ENCODE assay signal across 31 cellular contexts in the genomic region with DNA sequence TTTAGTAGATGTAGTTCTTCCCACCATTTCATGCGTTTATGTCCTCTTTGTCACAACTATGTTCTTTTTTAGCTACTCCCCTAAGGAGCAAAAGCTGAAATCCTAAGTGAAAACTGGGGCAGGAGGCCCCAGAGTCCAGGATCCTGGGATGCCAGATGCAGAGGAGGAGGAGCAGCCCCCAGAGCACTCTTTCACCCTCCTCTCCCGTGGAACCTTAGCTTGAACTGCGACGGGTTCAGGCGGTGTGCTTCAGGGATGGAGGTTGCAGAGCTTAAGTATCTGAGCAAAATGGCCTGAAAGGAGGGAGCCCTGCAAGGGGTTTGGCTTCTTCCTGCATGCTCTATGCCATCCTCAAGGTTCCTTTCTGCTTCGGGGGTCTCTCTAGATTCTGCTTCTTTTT. TPM values are rescaled to one million over a fixed set of nuclear protein-coding genes. Genes with fewer than 3 reads are reported as not detected.
DNase-seq lines count a peak whose midpoint lies in the region; ATAC-seq, FAIRE-seq and TF ChIP-seq lines count a peak whose summit lies in the region.
"Had no signal": no experiment of that assay in that cellular context is flagged by ENCODE, and none has a peak within 500 bp of the region (broad histone marks: within the 10 kb centered on the region; RNA-seq: fewer than 3 reads in every experiment).

No MANE protein-coding gene starts in this region.

- DNase-seq in CD8-positive, alpha-beta memory T cell: no peak
- DNase-seq in NCI-H2171 treated with DMSO at 0.1 percent for 48 hours (lab: John Stamatoyannopoulos, UW) (peak; percentile 63), ecto neural progenitor cell (ENCODE audit: low spot score) (peak; percentile 32), osteocyte (ENCODE audit: extremely low spot score, unreplicated experiment) (peak; percentile 40), GM12891 (ENCODE audit: insufficient read length, low spot score) (no peak), left lung (no peak), COLO668 (lab: John Stamatoyannopoulos, UW; ENCODE audit: unreplicated experiment) (no peak)
- DNase-seq: activated CD4-positive, alpha-beta T cell treated with anti-CD3 and anti-CD28 coated beads, Interleukin-2, amount 50 U/mL, for 4 hours; activated effector memory CD4-positive, alpha-beta T cell treated with anti-CD3 and anti-CD28 coated beads, Interleukin-2, amount 50 U/mL, for 16 hours; activated naive CD8-positive, alpha-beta T cell treated with anti-CD3 and anti-CD28 coated beads, Interleukin-2, amount 50 U/mL, for 24 hours; C1 segment of cervical spinal cord; cerebellar nuclear complex; natural killer cell; NCI-H1092; NCI-H1694 treated with DMSO at 0.1 percent for 48 hours; NCI-H526; right lobe of liver; SJCRH30; stimulated activated CD4-positive, alpha-beta T cell treated with anti-CD3 and anti-CD28 coated beads, Interleukin-4, amount 100 ng/mL, for 1 hour; stimulated activated naive CD4-positive, alpha-beta T cell; T-helper 1 cell had no signal

- no peaks in the 10 kb centered on the region for H3K36me3 ChIP-seq in CD8-positive, alpha-beta memory T cell (ENCODE audit: insufficient read depth, low read length)
- H3K36me3 ChIP-seq in left lung: peaks cover 0 to 19% of the 10 kb centered on the region in 2 donors

- H3K4me3 Mint-ChIP-seq in CD8-positive, alpha-beta memory T cell: no peak overlapping the region
- no peak overlapping the region for H3K4me3 Mint-ChIP-seq in osteocyte (ENCODE audit: unreplicated experiment)
- H3K4me3 Mint-ChIP-seq: activated naive CD8-positive, alpha-beta T cell treated with anti-CD3 and anti-CD28 coated beads, Interleukin-2, amount 50 U/mL, for 24 hours; natural killer cell had no signal

- TF ChIP-seq POLR2A in GM12891 (IDR thresholded peaks at IDR 0.05; ENCODE audit: low read depth, low read length): no peak

- FAIRE-seq in GM12891 (lab: Jason Lieb, UNC): no peak
- FAIRE-seq: H1, islet of Langerhans had no signal

- CTCF ChIA-PET in CD8-positive, alpha-beta memory T cell (lab: Charles Lee): interaction anchor here (4.0 kb wide), 1 partner anchor 13 kb away, joined by 11 read pairs; no protein-coding TSS in a partner anchor

- TF ChIP-seq CTCF in osteocyte (IDR thresholded peaks at IDR 0.05) (no peak), left lung (IDR thresholded peaks at IDR 0.05) (no peak)

- POLR2A ChIA-PET in CD8-positive, alpha-beta memory T cell (lab: Charles Lee): no interaction called here

- peaks cover 0 to 6% (median 0%) of the 10 kb centered on the region in 3 donors for H3K4me1 Mint-ChIP-seq in CD8-positive, alpha-beta memory T cell
- peaks cover 9% of the 10 kb centered on the region for H3K4me1 Mint-ChIP-seq in osteocyte (ENCODE audit: unreplicated experiment)
- H3K4me1 Mint-ChIP-seq: activated naive CD8-positive, alpha-beta T cell treated with anti-CD3 and anti-CD28 coated beads, Interleukin-2, amount 50 U/mL, for 24 hours had no signal

- H3K4me3 ChIP-seq in CD8-positive, alpha-beta memory T cell (ENCODE audit: low read length): no peak overlapping the region
- H3K4me3 ChIP-seq in left lung: no peak overlapping the region
- H3K4me3 ChIP-seq: right lobe of liver, SJCRH30, suprapubic skin had no signal

- no peaks in the 10 kb centered on the region for H3K4me1 ChIP-seq in CD8-positive, alpha-beta memory T cell (ENCODE audit: insufficient read depth, low read length)
- no peaks in the 10 kb centered on the region for H3K4me1 ChIP-seq in left lung
- H3K4me1 ChIP-seq: parathyroid adenoma, right lobe of liver, suprapubic skin had no signal

- H3K27ac ChIP-seq in CD8-positive, alpha-beta memory T cell (ENCODE audit: low read depth, low read length): no peak overlapping the region
- H3K27ac ChIP-seq in left lung: no peak overlapping the region
- H3K27ac ChIP-seq: epithelial cell of prostate, parathyroid adenoma, right lobe of liver, SJCRH30, suprapubic skin had no signal

- H3K9me3 ChIP-seq in CD8-positive, alpha-beta memory T cell (ENCODE audit: low read length): no peaks in the 10 kb centered on the region
- H3K9me3 ChIP-seq in left lung: no peaks in the 10 kb centered on the region
- H3K9me3 ChIP-seq: right lobe of liver, SJCRH30, suprapubic skin had no signal

- peaks cover 0 to 17% (median 4%) of the 10 kb centered on the region in 3 donors for H3K36me3 Mint-ChIP-seq in CD8-positive, alpha-beta memory T cell
- H3K36me3 Mint-ChIP-seq in osteocyte (ENCODE audit: unreplicated experiment): peaks cover 10% of the 10 kb centered on the region
- H3K36me3 Mint-ChIP-seq: natural killer cell had no signal

- no peaks in the 10 kb centered on the region for H3K9me3 Mint-ChIP-seq in CD8-positive, alpha-beta memory T cell
- no peaks in the 10 kb centered on the region for H3K9me3 Mint-ChIP-seq in osteocyte (ENCODE audit: unreplicated experiment)
- H3K9me3 Mint-ChIP-seq: activated naive CD8-positive, alpha-beta T cell treated with anti-CD3 and anti-CD28 coated beads, Interleukin-2, amount 50 U/mL, for 24 hours; natural killer cell had no signal

- intact Hi-C loops in left lung (cut with DNase I): no loop called here

- H3K27me3 ChIP-seq in CD8-positive, alpha-beta memory T cell (ENCODE audit: insufficient read depth, low read length, poor library complexity, severe bottlenecking): no peaks in the 10 kb centered on the region
- no peaks in the 10 kb centered on the region for H3K27me3 ChIP-seq in left lung
- H3K27me3 ChIP-seq: right lobe of liver, SJCRH30, suprapubic skin had no signal

- H3K27ac Mint-ChIP-seq in CD8-positive, alpha-beta memory T cell: peak overlapping the region in 6 of 8 donors; percentile 17 to 83 (median 48)
- no peak overlapping the region for H3K27ac Mint-ChIP-seq in osteocyte (ENCODE audit: unreplicated experiment)
- H3K27ac Mint-ChIP-seq: natural killer cell had no signal

- peaks cover 0 to 3% of the 10 kb centered on the region in 2 donors for H3K27me3 Mint-ChIP-seq in CD8-positive, alpha-beta memory T cell
- H3K27me3 Mint-ChIP-seq in osteocyte (ENCODE audit: unreplicated experiment): peaks cover 9% of the 10 kb centered on the region
- H3K27me3 Mint-ChIP-seq: activated naive CD8-positive, alpha-beta T cell treated with anti-CD3 and anti-CD28 coated beads, Interleukin-2, amount 50 U/mL, for 24 hours had no signal

- ATAC-seq in left lung: no peak
- ATAC-seq: activated naive CD8-positive, alpha-beta T cell treated with anti-CD3 and anti-CD28 coated beads, Interleukin-2, amount 50 U/mL, for 24 hours; natural killer cell; right lobe of liver had no signal

TF ChIP-seq in GM12891, 5 proteins besides CTCF, POLR2A, EP300 and RAD21:
- TF ChIP-seq SPI1 (IDR thresholded peaks at IDR 0.05; ENCODE audit: low read depth, low read length): no peak
- TF ChIP-seq PAX5 (IDR thresholded peaks at IDR 0.05; ENCODE audit: insufficient read depth, low read length, severe bottlenecking): no peak
- no peak for TF ChIP-seq POU2F2 (IDR thresholded peaks at IDR 0.05; ENCODE audit: low read depth, low read length)
- no peak for TF ChIP-seq POLR2AphosphoS5 (IDR thresholded peaks at IDR 0.05; ENCODE audit: low read depth, low read length)
- no peak for TF ChIP-seq TAF1 (IDR thresholded peaks at IDR 0.05; ENCODE audit: low read depth, low read length)
TF ChIP-seq in GM12891: peak in this region for 0.

RNA-seq across cellular contexts. Expression of a gene that starts 2.9 kb away (rescaled TPM):
- total RNA-seq in CD8-positive, alpha-beta memory T cell: under 1 TPM; 0.38 to 0.48 TPM
- polyA plus RNA-seq in CD8-positive, alpha-beta memory T cell: not detected
- 0.16 and 0.31 TPM in 2 replicates for total RNA-seq in osteocyte
- 1.3 TPM for polyA plus RNA-seq in GM12891 (2012; ENCODE audit: low read depth, missing spikeins)
- total RNA-seq in left lung: under 1 TPM; 0.09 to 0.26 TPM
- total RNA-seq: dermis microvascular lymphatic vessel endothelial cell, glomerular endothelial cell, RPMI7951, ureter had no signal
- polyA plus RNA-seq: liver had no signal

RNA-seq across cellular contexts. Expression of a gene that starts 20.8 kb away (rescaled TPM):
- total RNA-seq in CD8-positive, alpha-beta memory T cell: 10 to 100 TPM; 58.7 to 61.3 TPM
- polyA plus RNA-seq in CD8-positive, alpha-beta memory T cell: 74.4 TPM
- total RNA-seq in osteocyte: 126 and 132 TPM in 2 replicates
- 48.4 TPM for polyA plus RNA-seq in GM12891 (2012; ENCODE audit: low read depth, missing spikeins)
- total RNA-seq in left lung: 10 to 100 TPM; 90.7 to 93.8 TPM

RNA-seq across cellular contexts. Expression of a gene that starts 20.9 kb away (rescaled TPM):
- 100 to 1,000 TPM; 129 to 139 TPM for total RNA-seq in CD8-positive, alpha-beta memory T cell
- 121 TPM for polyA plus RNA-seq in CD8-positive, alpha-beta memory T cell
- total RNA-seq in osteocyte (236 and 241 TPM in 2 replicates), left lung (100 to 1,000 TPM; 174 to 181 TPM)
- polyA plus RNA-seq in GM12891 (2012; ENCODE audit: low read depth, missing spikeins): 78.7 TPM

RNA-seq across cellular contexts. Expression of a gene that starts 36.4 kb away (rescaled TPM):
- under 1 TPM; 0.04 to 0.07 TPM for total RNA-seq in CD8-positive, alpha-beta memory T cell
- polyA plus RNA-seq in CD8-positive, alpha-beta memory T cell: not detected
- total RNA-seq in osteocyte (16.4 and 17.7 TPM in 2 replicates), left lung (1 to 10 TPM; 2.7 to 5.5 TPM)
- polyA plus RNA-seq in GM12891 (2012; ENCODE audit: low read depth, missing spikeins): 0.78 TPM
- total RNA-seq: dermis microvascular lymphatic vessel endothelial cell had no signal

Comparison
In these comparisons a context has a peak if more than half of its experiments do, and no peak if none do; other contexts are left out.
1. DNase-seq: peak in NCI-H2171 treated with DMSO at 0.1 percent for 48 hours (single experiment), ecto neural progenitor cell (single experiment) and osteocyte (single experiment); none in CD8-positive, alpha-beta memory T cell (0 of 5), GM12891 (single experiment), left lung (0 of 2) and COLO668 (single experiment).